In genomic region chr12:30887226-30887625, GRCh38 we compare ENCODE assay signal across 9 cellular contexts. TPM values are rescaled to one million over a fixed set of nuclear protein-coding genes. Genes with fewer than 3 reads are reported as not detected.
"Had no signal": no experiment of that assay in that cellular context is flagged by ENCODE, and none has a peak within 500 bp of the region (broad histone marks: within the 10 kb centered on the region; RNA-seq: fewer than 3 reads in every experiment).

No MANE protein-coding gene starts in this region.

- H3K4me3 ChIP-seq: GM12878 had no signal

- FAIRE-seq: G401.6, GM12878, GM12891, GM12892, GM18507, GM19239 had no signal

- DNase-seq: GDM1, GF-D8 had no signal

- ATAC-seq: GM12878 had no signal

RNA-seq across cellular contexts. Expression of gene TSPAN11, which starts 39.3 kb away (rescaled TPM):
- total RNA-seq: G401 had no signal
